8 cellular contexts compared by ENCODE assay signal in the genomic region with DNA sequence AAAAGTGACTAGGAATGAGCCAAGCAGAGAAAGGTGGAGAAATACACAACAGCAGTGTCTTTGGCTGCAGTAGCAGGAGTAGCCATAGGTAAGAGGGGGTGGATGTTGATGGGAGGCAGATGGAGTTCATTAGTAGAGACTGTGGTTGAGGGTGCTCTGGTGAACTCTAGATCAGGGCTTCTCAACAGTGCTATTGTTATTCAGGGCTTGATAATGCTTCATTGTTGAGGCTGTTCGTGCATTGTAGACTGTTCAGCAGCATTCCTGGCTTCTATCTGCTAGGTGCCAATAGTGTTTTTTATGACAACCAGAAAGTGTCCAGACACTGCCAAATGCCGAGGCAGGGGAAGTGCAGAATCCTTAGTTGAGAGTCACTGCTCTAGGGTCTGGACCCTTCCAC. TPM values are rescaled to one million over a fixed set of nuclear protein-coding genes. Genes with fewer than 3 reads are reported as not detected.
A peak's percentile ranks its signal among the peaks of the same experiment; 100 is the strongest.
DNase-seq lines count a peak whose midpoint lies in the region; FAIRE-seq and TF ChIP-seq lines count a peak whose summit lies in the region.

No MANE protein-coding gene starts in this region.

- H3K27me3 ChIP-seq in CD4-positive, alpha-beta memory T cell (ENCODE audit: insufficient read depth, low read length) = no peaks in the 10 kb centered on the region
- H3K27me3 ChIP-seq in NT2/D1 (ENCODE audit: insufficient read depth, insufficient read length) (no peaks in the 10 kb centered on the region), endocrine pancreas (ENCODE audit: control insufficient read depth, insufficient read depth, low read length) (no peaks in the 10 kb centered on the region)

- no peak overlapping the region for H3K9ac ChIP-seq in NT2/D1 (ENCODE audit: insufficient read length, low read depth)
- H3K9ac ChIP-seq in endocrine pancreas (ENCODE audit: control insufficient read depth, insufficient read depth, low read length) = peak overlapping the region; percentile 38

- intact Hi-C loops in CD4-positive, alpha-beta memory T cell (cut with micrococcal nuclease) = loop anchor here (10.0 kb wide), 1 partner anchor 1532 kb away; a partner anchor contains a TSS

- H3K36me3 ChIP-seq in CD4-positive, alpha-beta memory T cell (ENCODE audit: insufficient read depth, low read length) = peaks cover 7% of the 10 kb centered on the region
- H3K36me3 ChIP-seq in NT2/D1 (ENCODE audit: insufficient read depth, insufficient read length, low read length) = peaks cover 59% of the 10 kb centered on the region
- peaks cover 3% of the 10 kb centered on the region for H3K36me3 ChIP-seq in endocrine pancreas (ENCODE audit: control insufficient read depth, insufficient read depth, low read length)

- no peaks in the 10 kb centered on the region for H3K9me3 ChIP-seq in CD4-positive, alpha-beta memory T cell (ENCODE audit: control insufficient read depth in 1 of 2, low read length in 2 of 2)
- H3K9me3 ChIP-seq in NT2/D1 (ENCODE audit: insufficient read depth, low read length) (no peaks in the 10 kb centered on the region), endocrine pancreas (ENCODE audit: control insufficient read depth, low read length) (no peaks in the 10 kb centered on the region)

- H3K4me3 ChIP-seq in CD4-positive, alpha-beta memory T cell (ENCODE audit: low read length in 2 of 2) = peak overlapping the region; percentile 73 to 95
- H3K4me3 ChIP-seq in NT2/D1 (ENCODE audit: insufficient read length, low read depth) = peak overlapping the region; percentile 31
- peak overlapping the region; percentile 92 for H3K4me3 ChIP-seq in endocrine pancreas (ENCODE audit: control insufficient read depth, insufficient read depth, low read length)

- peaks cover 79% of the 10 kb centered on the region for H3K4me1 ChIP-seq in CD4-positive, alpha-beta memory T cell (ENCODE audit: insufficient read depth, low read length)
- peaks cover 5% of the 10 kb centered on the region for H3K4me1 ChIP-seq in NT2/D1 (ENCODE audit: insufficient read depth, insufficient read length)
- H3K4me1 ChIP-seq in endocrine pancreas (ENCODE audit: control insufficient read depth, insufficient read depth, low read length) = peaks cover 6% of the 10 kb centered on the region

- H3K4me1 Mint-ChIP-seq in CD4-positive, alpha-beta memory T cell = peaks cover 57 to 89% (median 68%) of the 10 kb centered on the region in 4 donors
- peaks cover 71% of the 10 kb centered on the region for H3K4me1 Mint-ChIP-seq in osteocyte (ENCODE audit: unreplicated experiment)

- H3K27me3 Mint-ChIP-seq in CD4-positive, alpha-beta memory T cell = no peaks in the 10 kb centered on the region
- H3K27me3 Mint-ChIP-seq in osteocyte (ENCODE audit: unreplicated experiment) = no peaks in the 10 kb centered on the region

- peak overlapping the region; percentile 53 to 97 (median 82) for H3K27ac Mint-ChIP-seq in CD4-positive, alpha-beta memory T cell
- peak overlapping the region; percentile 87 for H3K27ac Mint-ChIP-seq in osteocyte (ENCODE audit: unreplicated experiment)

- no peak for DNase-seq in CD4-positive, alpha-beta memory T cell
- DNase-seq in NT2/D1 (ENCODE audit: low read depth, low spot score) (no peak), osteocyte (ENCODE audit: extremely low spot score, unreplicated experiment) (no peak), H54 (ENCODE audit: insufficient read length, low spot score) (no peak), AML-193 (lab: John Stamatoyannopoulos, UW) (no peak), DMS53 (lab: John Stamatoyannopoulos, UW) (no peak)
- DNase-seq in activated CD8-positive, alpha-beta memory T cell treated with anti-CD3 and anti-CD28 coated beads, Interleukin-2, amount 50 U/mL, for 48 hours = no peak

- H3K27ac ChIP-seq in CD4-positive, alpha-beta memory T cell (ENCODE audit: low read depth, low read length) = peak overlapping the region; percentile 89

- no peak for TF ChIP-seq CTCF in osteocyte (IDR thresholded peaks at IDR 0.05)

- no peak for TF ChIP-seq POLR2A in H54 (IDR thresholded peaks at IDR 0.05; ENCODE audit: low read depth, low read length)

- no peak for FAIRE-seq in H54 (lab: Jason Lieb, UNC)

- CTCF ChIA-PET in CD4-positive, alpha-beta memory T cell (lab: Charles Lee; ENCODE audit: partially characterized antibody) = interaction anchor here (2.1 to 4.6 kb wide), 2 partner anchors 29 to 46 kb away, joined by 5 to 16 read pairs; no protein-coding TSS in a partner anchor

- H3K36me3 Mint-ChIP-seq in CD4-positive, alpha-beta memory T cell = peaks cover 10 to 58% of the 10 kb centered on the region in 2 donors
- H3K36me3 Mint-ChIP-seq in osteocyte (ENCODE audit: unreplicated experiment) = peaks cover 22% of the 10 kb centered on the region

- H3K9me3 Mint-ChIP-seq in CD4-positive, alpha-beta memory T cell = peaks cover 0 to 2% (median 0%) of the 10 kb centered on the region in 8 donors
- H3K9me3 Mint-ChIP-seq in osteocyte (ENCODE audit: unreplicated experiment) = no peaks in the 10 kb centered on the region

- H3K4me3 Mint-ChIP-seq in CD4-positive, alpha-beta memory T cell = peak overlapping the region; percentile 94 to 99 (median 96)
- peak overlapping the region; percentile 89 for H3K4me3 Mint-ChIP-seq in osteocyte (ENCODE audit: unreplicated experiment)

- POLR2A ChIA-PET in CD4-positive, alpha-beta memory T cell (lab: Charles Lee; ENCODE audit: partially characterized antibody) = no interaction called here

RNA-seq across cellular contexts. Expression of a gene that starts 3.6 kb away (rescaled TPM):
- total RNA-seq in CD4-positive, alpha-beta memory T cell = 100 to 1,000 TPM; 119 TPM
- 100 to 1,000 TPM; 128 to 132 TPM for polyA plus RNA-seq in CD4-positive, alpha-beta memory T cell
- 89.4 and 95.9 TPM in 2 replicates for total RNA-seq in osteocyte

RNA-seq across cellular contexts. Expression of a gene that starts 38.2 kb away (rescaled TPM):
- 10 to 100 TPM; 19.9 to 20.5 TPM for total RNA-seq in CD4-positive, alpha-beta memory T cell
- polyA plus RNA-seq in CD4-positive, alpha-beta memory T cell = 1 to 10 TPM in 1 of 2 donors, under 1 TPM in 1; 0.25 to 1.3 TPM
- 43.7 and 45.0 TPM in 2 replicates for total RNA-seq in osteocyte

Comparison
In these comparisons a context has a peak if more than half of its experiments do, and no peak if none do; other contexts are left out.
1. H3K4me3 ChIP-seq: peak in every context shown above with its lines; median percentile 92 in endocrine pancreas; 84 in CD4-positive, alpha-beta memory T cell; 31 in NT2/D1.